In genomic region chr13:71864094-71864980, GRCh38 we compare ENCODE assay signal across 8 cellular contexts. TPM values are rescaled to one million over a fixed set of nuclear protein-coding genes. Genes with fewer than 3 reads are reported as not detected.
DNase-seq lines count a peak whose midpoint lies in the region; ATAC-seq and TF ChIP-seq lines count a peak whose summit lies in the region.

No MANE protein-coding gene starts in this region.

- H3K36me3 ChIP-seq in left ventricle myocardium inferior (no peaks in the 10 kb centered on the region), rectal smooth muscle tissue (ENCODE audit: control insufficient read depth, insufficient read depth, low read length) (no peaks in the 10 kb centered on the region)

- H3K27ac ChIP-seq in left ventricle myocardium inferior (replicated peaks) = peak overlapping the region; percentile 85
- no peak overlapping the region for H3K27ac ChIP-seq in rectal smooth muscle tissue (ENCODE audit: low read depth, low read length)
- no peak overlapping the region for H3K27ac ChIP-seq in substantia nigra (ENCODE audit: low read depth, low read length, poor library complexity, severe bottlenecking)

- ATAC-seq in GM19467 (IDR thresholded peaks at IDR 0.05; ENCODE audit: unreplicated experiment) = no peak

- peaks cover 42% of the 10 kb centered on the region for H3K27me3 ChIP-seq in left ventricle myocardium inferior (ENCODE audit: low read depth)
- no peaks in the 10 kb centered on the region for H3K27me3 ChIP-seq in rectal smooth muscle tissue (ENCODE audit: control insufficient read depth, insufficient read depth, low read length)

- H3K9me3 ChIP-seq in left ventricle myocardium inferior (replicated peaks) = no peaks in the 10 kb centered on the region

- DNase-seq in AG20443 (ENCODE audit: low spot score) = peak; percentile 5
- peak in 68 of 76 experiments; percentile 10 to 87 (median 59) for DNase-seq in HUDEP-2 (lab: John Stamatoyannopoulos, UW; ENCODE audit: unreplicated experiment in 76 of 76)
- DNase-seq in activated T-cell treated with anti-CD3 and anti-CD28 coated beads, Interleukin-2, amount 50 U/mL, for 48 hours = peak; percentile 26 to 36
- DNase-seq in left ventricle myocardium inferior = peak; percentile 56
- no peak for DNase-seq in substantia nigra (lab: John Stamatoyannopoulos, UW)
- no peak for DNase-seq in NCI-H1930 (lab: John Stamatoyannopoulos, UW)

- H3K4me1 ChIP-seq in left ventricle myocardium inferior (peaks cover 44% of the 10 kb centered on the region), rectal smooth muscle tissue (ENCODE audit: control insufficient read depth, insufficient read depth, low read length) (no peaks in the 10 kb centered on the region)

- TF ChIP-seq CTCF in left ventricle myocardium inferior (IDR thresholded peaks at IDR 0.05; ENCODE audit: borderline replicate concordance) = no peak

- peak overlapping the region; percentile 78 for H3K4me3 ChIP-seq in left ventricle myocardium inferior
- H3K4me3 ChIP-seq in rectal smooth muscle tissue (ENCODE audit: low read length) = peak overlapping the region; percentile 83

- no peak overlapping the region for H3K9ac ChIP-seq in rectal smooth muscle tissue (ENCODE audit: low read length)

- intact Hi-C loops in left ventricle myocardium inferior (cut with micrococcal nuclease) = loop anchor here (5.0 kb wide), 1 partner anchor 612 kb away; no protein-coding TSS in a partner anchor

RNA-seq across cellular contexts. Expression of gene DACH1, which starts 2.7 kb away (rescaled TPM):
- 3.4 TPM for total RNA-seq in left ventricle myocardium inferior

Comparison
In these comparisons a context has a peak if more than half of its experiments do, and no peak if none do; other contexts are left out.
1. DNase-seq: peak in AG20443 (single experiment), HUDEP-2 (68 of 76), activated T-cell treated with anti-CD3 and anti-CD28 coated beads, Interleukin-2, amount 50 U/mL, for 48 hours (2 of 2) and left ventricle myocardium inferior (single experiment); none in substantia nigra (0 of 49) and NCI-H1930 (0 of 2).